ENCODE assay signal across 1 cellular context in genomic region chr17:64155751-64156544, GRCh38.
TF ChIP-seq lines count a peak whose summit lies in the region.

No MANE protein-coding gene starts in this region.

TF ChIP-seq in HepG2, 621 proteins besides CTCF, POLR2A, EP300 and RAD21 (continued from another document and continues in another):
- TF ChIP-seq, protein P1, sequence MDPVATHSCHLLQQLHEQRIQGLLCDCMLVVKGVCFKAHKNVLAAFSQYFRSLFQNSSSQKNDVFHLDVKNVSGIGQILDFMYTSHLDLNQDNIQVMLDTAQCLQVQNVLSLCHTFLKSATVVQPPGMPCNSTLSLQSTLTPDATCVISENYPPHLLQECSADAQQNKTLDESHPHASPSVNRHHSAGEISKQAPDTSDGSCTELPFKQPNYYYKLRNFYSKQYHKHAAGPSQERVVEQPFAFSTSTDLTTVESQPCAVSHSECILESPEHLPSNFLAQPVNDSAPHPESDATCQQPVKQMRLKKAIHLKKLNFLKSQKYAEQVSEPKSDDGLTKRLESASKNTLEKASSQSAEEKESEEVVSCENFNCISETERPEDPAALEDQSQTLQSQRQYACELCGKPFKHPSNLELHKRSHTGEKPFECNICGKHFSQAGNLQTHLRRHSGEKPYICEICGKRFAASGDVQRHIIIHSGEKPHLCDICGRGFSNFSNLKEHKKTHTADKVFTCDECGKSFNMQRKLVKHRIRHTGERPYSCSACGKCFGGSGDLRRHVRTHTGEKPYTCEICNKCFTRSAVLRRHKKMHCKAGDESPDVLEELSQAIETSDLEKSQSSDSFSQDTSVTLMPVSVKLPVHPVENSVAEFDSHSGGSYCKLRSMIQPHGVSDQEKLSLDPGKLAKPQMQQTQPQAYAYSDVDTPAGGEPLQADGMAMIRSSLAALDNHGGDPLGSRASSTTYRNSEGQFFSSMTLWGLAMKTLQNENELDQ (CRISPR knock-in tag; IDR thresholded peaks at IDR 0.05; ENCODE audit: borderline replicate concordance): no peak
- TF ChIP-seq ERF (CRISPR knock-in tag; IDR thresholded peaks at IDR 0.05) (peak; percentile 94; the same call in 1 of the 2 replicates), ZNF644 (CRISPR knock-in tag; IDR thresholded peaks at IDR 0.05; ENCODE audit: low read depth) (peak; percentile 76), IRF9 (CRISPR knock-in tag; IDR thresholded peaks at IDR 0.05; ENCODE audit: borderline replicate concordance) (peak; percentile 47; the same call in 1 of the 2 replicates), ZNF432 (CRISPR knock-in tag; IDR thresholded peaks at IDR 0.05; ENCODE audit: borderline replicate concordance) (no peak), MEF2D (CRISPR knock-in tag; IDR thresholded peaks at IDR 0.05) (no peak), ZNF121 (CRISPR knock-in tag; IDR thresholded peaks at IDR 0.05) (peak; percentile 77), GABPA (IDR thresholded peaks at IDR 0.05; ENCODE audit: low read depth, low read length) (no peak), GABPA (CRISPR knock-in tag; IDR thresholded peaks at IDR 0.05; ENCODE audit: low read depth) (0 out of 2 replicates have a peak, but pooled peaks have one; percentile 33), ZNF816 (CRISPR knock-in tag; IDR thresholded peaks at IDR 0.05; ENCODE audit: borderline replicate concordance) (no peak), ZNF383 (CRISPR knock-in tag; IDR thresholded peaks at IDR 0.05; ENCODE audit: borderline replicate concordance) (no peak), CBX5 (CRISPR knock-in tag; IDR thresholded peaks at IDR 0.05; ENCODE audit: borderline replicate concordance) (peak; percentile 80; the same call in 1 of the 2 replicates), ZNF616 (CRISPR knock-in tag; IDR thresholded peaks at IDR 0.05; ENCODE audit: low read depth) (no peak), KLF16 (CRISPR knock-in tag; IDR thresholded peaks at IDR 0.05) (peak in 1 of 2 experiments; percentile 81; a peak in 2 of 4 replicates), ZNF547 (CRISPR knock-in tag; IDR thresholded peaks at IDR 0.05) (peak; percentile 68; the same call in 1 of the 2 replicates), SOX6 (IDR thresholded peaks at IDR 0.05) (no peak), SOX6 (CRISPR knock-in tag; IDR thresholded peaks at IDR 0.05) (peak; percentile 91), ZFP36L1 (CRISPR knock-in tag; IDR thresholded peaks at IDR 0.05) (peak; percentile 95), EED (CRISPR knock-in tag; IDR thresholded peaks at IDR 0.05) (no peak), ZNF317 (CRISPR knock-in tag; IDR thresholded peaks at IDR 0.05) (peak; percentile 74; the same call in 1 of the 2 replicates), EEA1 (CRISPR knock-in tag; IDR thresholded peaks at IDR 0.05; ENCODE audit: borderline replicate concordance) (no peak), TRAFD1 (CRISPR knock-in tag; IDR thresholded peaks at IDR 0.05; ENCODE audit: borderline replicate concordance) (no peak), SUZ12 (IDR thresholded peaks at IDR 0.05; ENCODE audit: low read depth, low read length) (no peak), CREM (IDR thresholded peaks at IDR 0.05) (peak; percentile 50; the same call in 1 of the 2 replicates), CREM (CRISPR knock-in tag; IDR thresholded peaks at IDR 0.05) (no peak), HIC2 (CRISPR knock-in tag; IDR thresholded peaks at IDR 0.05; ENCODE audit: low read depth) (peak; percentile 98), FOXO1 (CRISPR knock-in tag; IDR thresholded peaks at IDR 0.05) (peak; percentile 62), YEATS2 (CRISPR knock-in tag; IDR thresholded peaks at IDR 0.05; ENCODE audit: borderline replicate concordance) (peak; percentile 37; the same call in 1 of the 2 replicates), CREBL2 (CRISPR knock-in tag; IDR thresholded peaks at IDR 0.05; ENCODE audit: borderline replicate concordance) (no peak)
- TF ChIP-seq, protein P2, sequence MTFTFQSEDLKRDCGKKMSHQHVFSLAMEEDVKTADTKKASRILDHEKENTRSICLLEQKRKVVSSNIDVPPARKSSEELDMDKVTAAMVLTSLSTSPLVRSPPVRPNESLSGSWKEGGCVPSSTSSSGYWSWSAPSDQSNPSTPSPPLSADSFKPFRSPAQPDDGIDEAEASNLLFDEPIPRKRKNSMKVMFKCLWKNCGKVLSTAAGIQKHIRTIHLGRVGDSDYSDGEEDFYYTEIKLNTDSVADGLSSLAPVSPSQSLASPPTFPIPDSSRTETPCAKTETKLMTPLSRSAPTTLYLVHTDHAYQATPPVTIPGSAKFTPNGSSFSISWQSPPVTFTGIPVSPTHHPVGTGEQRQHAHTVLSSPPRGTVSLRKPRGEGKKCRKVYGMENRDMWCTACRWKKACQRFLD (CRISPR knock-in tag; IDR thresholded peaks at IDR 0.05; ENCODE audit: borderline replicate concordance): no peak
- TF ChIP-seq, protein P3, sequence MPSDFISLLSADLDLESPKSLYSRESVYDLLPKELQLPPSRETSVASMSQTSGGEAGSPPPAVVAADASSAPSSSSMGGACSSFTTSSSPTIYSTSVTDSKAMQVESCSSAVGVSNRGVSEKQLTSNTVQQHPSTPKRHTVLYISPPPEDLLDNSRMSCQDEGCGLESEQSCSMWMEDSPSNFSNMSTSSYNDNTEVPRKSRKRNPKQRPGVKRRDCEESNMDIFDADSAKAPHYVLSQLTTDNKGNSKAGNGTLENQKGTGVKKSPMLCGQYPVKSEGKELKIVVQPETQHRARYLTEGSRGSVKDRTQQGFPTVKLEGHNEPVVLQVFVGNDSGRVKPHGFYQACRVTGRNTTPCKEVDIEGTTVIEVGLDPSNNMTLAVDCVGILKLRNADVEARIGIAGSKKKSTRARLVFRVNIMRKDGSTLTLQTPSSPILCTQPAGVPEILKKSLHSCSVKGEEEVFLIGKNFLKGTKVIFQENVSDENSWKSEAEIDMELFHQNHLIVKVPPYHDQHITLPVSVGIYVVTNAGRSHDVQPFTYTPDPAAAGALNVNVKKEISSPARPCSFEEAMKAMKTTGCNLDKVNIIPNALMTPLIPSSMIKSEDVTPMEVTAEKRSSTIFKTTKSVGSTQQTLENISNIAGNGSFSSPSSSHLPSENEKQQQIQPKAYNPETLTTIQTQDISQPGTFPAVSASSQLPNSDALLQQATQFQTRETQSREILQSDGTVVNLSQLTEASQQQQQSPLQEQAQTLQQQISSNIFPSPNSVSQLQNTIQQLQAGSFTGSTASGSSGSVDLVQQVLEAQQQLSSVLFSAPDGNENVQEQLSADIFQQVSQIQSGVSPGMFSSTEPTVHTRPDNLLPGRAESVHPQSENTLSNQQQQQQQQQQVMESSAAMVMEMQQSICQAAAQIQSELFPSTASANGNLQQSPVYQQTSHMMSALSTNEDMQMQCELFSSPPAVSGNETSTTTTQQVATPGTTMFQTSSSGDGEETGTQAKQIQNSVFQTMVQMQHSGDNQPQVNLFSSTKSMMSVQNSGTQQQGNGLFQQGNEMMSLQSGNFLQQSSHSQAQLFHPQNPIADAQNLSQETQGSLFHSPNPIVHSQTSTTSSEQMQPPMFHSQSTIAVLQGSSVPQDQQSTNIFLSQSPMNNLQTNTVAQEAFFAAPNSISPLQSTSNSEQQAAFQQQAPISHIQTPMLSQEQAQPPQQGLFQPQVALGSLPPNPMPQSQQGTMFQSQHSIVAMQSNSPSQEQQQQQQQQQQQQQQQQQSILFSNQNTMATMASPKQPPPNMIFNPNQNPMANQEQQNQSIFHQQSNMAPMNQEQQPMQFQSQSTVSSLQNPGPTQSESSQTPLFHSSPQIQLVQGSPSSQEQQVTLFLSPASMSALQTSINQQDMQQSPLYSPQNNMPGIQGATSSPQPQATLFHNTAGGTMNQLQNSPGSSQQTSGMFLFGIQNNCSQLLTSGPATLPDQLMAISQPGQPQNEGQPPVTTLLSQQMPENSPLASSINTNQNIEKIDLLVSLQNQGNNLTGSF (CRISPR knock-in tag; IDR thresholded peaks at IDR 0.05): peak; percentile 34; the same call in 1 of the 2 replicates
- TF ChIP-seq, protein P4, sequence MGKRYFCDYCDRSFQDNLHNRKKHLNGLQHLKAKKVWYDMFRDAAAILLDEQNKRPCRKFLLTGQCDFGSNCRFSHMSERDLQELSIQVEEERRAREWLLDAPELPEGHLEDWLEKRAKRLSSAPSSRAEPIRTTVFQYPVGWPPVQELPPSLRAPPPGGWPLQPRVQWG (CRISPR knock-in tag; IDR thresholded peaks at IDR 0.05; ENCODE audit: borderline replicate concordance, low read depth): no peak
- TF ChIP-seq, protein P5, sequence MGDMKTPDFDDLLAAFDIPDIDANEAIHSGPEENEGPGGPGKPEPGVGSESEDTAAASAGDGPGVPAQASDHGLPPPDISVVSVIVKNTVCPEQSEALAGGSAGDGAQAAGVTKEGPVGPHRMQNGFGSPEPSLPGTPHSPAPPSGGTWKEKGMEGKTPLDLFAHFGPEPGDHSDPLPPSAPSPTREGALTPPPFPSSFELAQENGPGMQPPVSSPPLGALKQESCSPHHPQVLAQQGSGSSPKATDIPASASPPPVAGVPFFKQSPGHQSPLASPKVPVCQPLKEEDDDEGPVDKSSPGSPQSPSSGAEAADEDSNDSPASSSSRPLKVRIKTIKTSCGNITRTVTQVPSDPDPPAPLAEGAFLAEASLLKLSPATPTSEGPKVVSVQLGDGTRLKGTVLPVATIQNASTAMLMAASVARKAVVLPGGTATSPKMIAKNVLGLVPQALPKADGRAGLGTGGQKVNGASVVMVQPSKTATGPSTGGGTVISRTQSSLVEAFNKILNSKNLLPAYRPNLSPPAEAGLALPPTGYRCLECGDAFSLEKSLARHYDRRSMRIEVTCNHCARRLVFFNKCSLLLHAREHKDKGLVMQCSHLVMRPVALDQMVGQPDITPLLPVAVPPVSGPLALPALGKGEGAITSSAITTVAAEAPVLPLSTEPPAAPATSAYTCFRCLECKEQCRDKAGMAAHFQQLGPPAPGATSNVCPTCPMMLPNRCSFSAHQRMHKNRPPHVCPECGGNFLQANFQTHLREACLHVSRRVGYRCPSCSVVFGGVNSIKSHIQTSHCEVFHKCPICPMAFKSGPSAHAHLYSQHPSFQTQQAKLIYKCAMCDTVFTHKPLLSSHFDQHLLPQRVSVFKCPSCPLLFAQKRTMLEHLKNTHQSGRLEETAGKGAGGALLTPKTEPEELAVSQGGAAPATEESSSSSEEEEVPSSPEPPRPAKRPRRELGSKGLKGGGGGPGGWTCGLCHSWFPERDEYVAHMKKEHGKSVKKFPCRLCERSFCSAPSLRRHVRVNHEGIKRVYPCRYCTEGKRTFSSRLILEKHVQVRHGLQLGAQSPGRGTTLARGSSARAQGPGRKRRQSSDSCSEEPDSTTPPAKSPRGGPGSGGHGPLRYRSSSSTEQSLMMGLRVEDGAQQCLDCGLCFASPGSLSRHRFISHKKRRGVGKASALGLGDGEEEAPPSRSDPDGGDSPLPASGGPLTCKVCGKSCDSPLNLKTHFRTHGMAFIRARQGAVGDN (CRISPR knock-in tag; IDR thresholded peaks at IDR 0.05): peak; percentile 99
- TF ChIP-seq, protein P6, sequence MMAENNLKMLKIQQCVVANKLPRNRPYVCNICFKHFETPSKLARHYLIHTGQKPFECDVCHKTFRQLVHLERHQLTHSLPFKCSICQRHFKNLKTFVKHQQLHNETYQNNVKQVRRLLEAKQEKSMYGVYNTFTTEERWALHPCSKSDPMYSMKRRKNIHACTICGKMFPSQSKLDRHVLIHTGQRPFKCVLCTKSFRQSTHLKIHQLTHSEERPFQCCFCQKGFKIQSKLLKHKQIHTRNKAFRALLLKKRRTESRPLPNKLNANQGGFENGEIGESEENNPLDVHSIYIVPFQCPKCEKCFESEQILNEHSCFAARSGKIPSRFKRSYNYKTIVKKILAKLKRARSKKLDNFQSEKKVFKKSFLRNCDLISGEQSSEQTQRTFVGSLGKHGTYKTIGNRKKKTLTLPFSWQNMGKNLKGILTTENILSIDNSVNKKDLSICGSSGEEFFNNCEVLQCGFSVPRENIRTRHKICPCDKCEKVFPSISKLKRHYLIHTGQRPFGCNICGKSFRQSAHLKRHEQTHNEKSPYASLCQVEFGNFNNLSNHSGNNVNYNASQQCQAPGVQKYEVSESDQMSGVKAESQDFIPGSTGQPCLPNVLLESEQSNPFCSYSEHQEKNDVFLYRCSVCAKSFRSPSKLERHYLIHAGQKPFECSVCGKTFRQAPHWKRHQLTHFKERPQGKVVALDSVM (CRISPR knock-in tag; IDR thresholded peaks at IDR 0.05): peak; percentile 78
- TF ChIP-seq, protein P7, sequence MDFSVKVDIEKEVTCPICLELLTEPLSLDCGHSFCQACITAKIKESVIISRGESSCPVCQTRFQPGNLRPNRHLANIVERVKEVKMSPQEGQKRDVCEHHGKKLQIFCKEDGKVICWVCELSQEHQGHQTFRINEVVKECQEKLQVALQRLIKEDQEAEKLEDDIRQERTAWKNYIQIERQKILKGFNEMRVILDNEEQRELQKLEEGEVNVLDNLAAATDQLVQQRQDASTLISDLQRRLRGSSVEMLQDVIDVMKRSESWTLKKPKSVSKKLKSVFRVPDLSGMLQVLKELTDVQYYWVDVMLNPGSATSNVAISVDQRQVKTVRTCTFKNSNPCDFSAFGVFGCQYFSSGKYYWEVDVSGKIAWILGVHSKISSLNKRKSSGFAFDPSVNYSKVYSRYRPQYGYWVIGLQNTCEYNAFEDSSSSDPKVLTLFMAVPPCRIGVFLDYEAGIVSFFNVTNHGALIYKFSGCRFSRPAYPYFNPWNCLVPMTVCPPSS (IDR thresholded peaks at IDR 0.05): no peak
